Comparison of ENCODE assay signal across 22 cellular contexts in genomic region chr4:169657470-169658107, GRCh38. TPM values are rescaled to one million over a fixed set of nuclear protein-coding genes. Genes with fewer than 3 reads are reported as not detected.
DNase-seq lines count a peak whose midpoint lies in the region; ATAC-seq and TF ChIP-seq lines count a peak whose summit lies in the region.
"Had no signal": no experiment of that assay in that cellular context is flagged by ENCODE, and none has a peak within 500 bp of the region (broad histone marks: within the 10 kb centered on the region; RNA-seq: fewer than 3 reads in every experiment).

No MANE protein-coding gene starts in this region.

- peak overlapping the region; percentile 53 for H3K4me2 ChIP-seq in PC-9

- H3K4me1 Mint-ChIP-seq in T-helper 2 cell treated with Interferon-gamma antibody and Interleukin-4, amounts not matched to agents 5 μg/mL and 100 μg/mL, for 36 hours (ENCODE audit: low read depth), result peaks cover 27% of the 10 kb centered on the region

- BruUV-seq in PC-9 (replicated peaks; lab: Mats Ljungman, UMichigan), result no TSS peak

- ATAC-seq in left cardiac atrium (no peak), left lobe of liver (peak; percentile 62)
- ATAC-seq: activated naive CD8-positive, alpha-beta T cell treated with anti-CD3 and anti-CD28 coated beads, Interleukin-2, amount 50 U/mL, for 24 hours; GM12878; sciatic nerve; stimulated activated effector memory CD8-positive, alpha-beta T cell treated with anti-CD3 and anti-CD28 coated beads, Interleukin-12 subunit alpha, Interleukin-12 subunit beta, amount 100 ng/mL, for 72 hours had no signal

- peaks cover 23% of the 10 kb centered on the region for H3F3A ChIP-seq in PC-9 (ENCODE audit: insufficient read depth, low read depth)

- TF ChIP-seq POLR2A in vagina (IDR thresholded peaks at IDR 0.05) (no peak), sigmoid colon (IDR thresholded peaks at IDR 0.05) (no peak)

- CTCF ChIA-PET in PC-9 (lab: Charles Lee), result no interaction called here

- H3K27ac ChIP-seq in cardiac muscle cell, result peak overlapping the region; percentile 16
- peak overlapping the region; percentile 55 for H3K27ac ChIP-seq in PC-9
- H3K27ac ChIP-seq in vagina, result peak overlapping the region; percentile 79
- H3K27ac ChIP-seq in sigmoid colon, result peak overlapping the region in 1 of 4 donors; percentile 83
- H3K27ac ChIP-seq: brain microvascular endothelial cell, parathyroid adenoma, suprapubic skin had no signal

- TF ChIP-seq EP300 in sigmoid colon (IDR thresholded peaks at IDR 0.05), result no peak

- no peak overlapping the region for H3K4me3 ChIP-seq in cardiac muscle cell
- no peak overlapping the region for H3K4me3 ChIP-seq in PC-9
- H3K4me3 ChIP-seq in vagina, result no peak overlapping the region
- H3K4me3 ChIP-seq in sigmoid colon, result no peak overlapping the region
- H3K4me3 ChIP-seq: GM12878, suprapubic skin had no signal

- H3K27ac Mint-ChIP-seq in T-helper 2 cell treated with Interferon-gamma antibody and Interleukin-4, amounts not matched to agents 5 μg/mL and 100 μg/mL, for 36 hours, result no peak overlapping the region
- H3K27ac Mint-ChIP-seq: activated naive CD8-positive, alpha-beta T cell treated with anti-CD3 and anti-CD28 coated beads, Interleukin-2, amount 50 U/mL, for 24 hours; CD4-positive, alpha-beta T cell; nephron; stimulated activated effector memory CD8-positive, alpha-beta T cell treated with anti-CD3 and anti-CD28 coated beads, Interleukin-12 subunit alpha, Interleukin-12 subunit beta, amount 100 ng/mL, for 72 hours had no signal

- no peaks in the 10 kb centered on the region for H3K27me3 Mint-ChIP-seq in T-helper 2 cell treated with Interferon-gamma antibody and Interleukin-4, amounts not matched to agents 5 μg/mL and 100 μg/mL, for 36 hours (ENCODE audit: low read depth)
- H3K27me3 Mint-ChIP-seq: activated naive CD8-positive, alpha-beta T cell treated with anti-CD3 and anti-CD28 coated beads, Interleukin-2, amount 50 U/mL, for 24 hours; CD4-positive, alpha-beta T cell had no signal

- no peaks in the 10 kb centered on the region for H3K36me3 ChIP-seq in cardiac muscle cell
- H3K36me3 ChIP-seq in PC-9 (ENCODE audit: low read depth), result no peaks in the 10 kb centered on the region
- H3K36me3 ChIP-seq in vagina, result no peaks in the 10 kb centered on the region
- H3K36me3 ChIP-seq in sigmoid colon, result no peaks in the 10 kb centered on the region
- H3K36me3 ChIP-seq: brain microvascular endothelial cell, suprapubic skin had no signal

- no peaks in the 10 kb centered on the region for H3K9me3 Mint-ChIP-seq in T-helper 2 cell treated with Interferon-gamma antibody and Interleukin-4, amounts not matched to agents 5 μg/mL and 100 μg/mL, for 36 hours
- H3K9me3 Mint-ChIP-seq: activated naive CD8-positive, alpha-beta T cell treated with anti-CD3 and anti-CD28 coated beads, Interleukin-2, amount 50 U/mL, for 24 hours; CD4-positive, alpha-beta T cell; nephron; stimulated activated effector memory CD8-positive, alpha-beta T cell treated with anti-CD3 and anti-CD28 coated beads, Interleukin-12 subunit alpha, Interleukin-12 subunit beta, amount 100 ng/mL, for 72 hours had no signal

- H3K4me1 ChIP-seq in cardiac muscle cell (ENCODE audit: low read depth) (peaks cover 30% of the 10 kb centered on the region), PC-9 (replicated peaks; ENCODE audit: insufficient read depth) (peaks cover 46% of the 10 kb centered on the region), vagina (peaks cover 18% of the 10 kb centered on the region), sigmoid colon (peaks cover 0 to 41% (median 13%) of the 10 kb centered on the region in 4 donors)
- H3K4me1 ChIP-seq: parathyroid adenoma had no signal

- H3K9me3 ChIP-seq in cardiac muscle cell (ENCODE audit: low read depth) (no peaks in the 10 kb centered on the region), PC-9 (ENCODE audit: insufficient read depth, low read depth) (no peaks in the 10 kb centered on the region), vagina (no peaks in the 10 kb centered on the region), sigmoid colon (no peaks in the 10 kb centered on the region)
- H3K9me3 ChIP-seq: suprapubic skin had no signal

- 20 to 67% methylated on average over 3 of the region's 3 CpGs for whole genome bisulfite sequencing in sigmoid colon, 2 donors

- no peak overlapping the region for H2AFZ ChIP-seq in PC-9
- H2AFZ ChIP-seq: parathyroid adenoma had no signal

- no peaks in the 10 kb centered on the region for H4K20me1 ChIP-seq in PC-9 (ENCODE audit: insufficient read depth)

- DNase-seq in cardiac muscle cell (ENCODE audit: low read depth in 1 of 2, low spot score in 1 of 2) (no peak), left cardiac atrium (no peak), PC-9 (no peak), left lobe of liver (ENCODE audit: low spot score) (no peak), vagina (ENCODE audit: extremely low spot score in 2 of 2) (no peak), sigmoid colon (no peak), AG08395 (ENCODE audit: low spot score) (no peak)
- DNase-seq in T-helper 2 cell treated with Interferon-gamma antibody and Interleukin-4, amounts not matched to agents 5 μg/mL and 100 μg/mL, for 36 hours (ENCODE audit: low spot score), result no peak
- DNase-seq: activated CD4-positive, alpha-beta T cell treated with anti-CD3 and anti-CD28 coated beads for 1 hour; activated naive CD8-positive, alpha-beta T cell treated with anti-CD3 and anti-CD28 coated beads, Interleukin-2, amount 50 U/mL, for 24 hours; brain microvascular endothelial cell; CD4-positive, alpha-beta T cell; cortex of kidney; DMS153; NCI-H2081 treated with DMSO at 0.1 percent for 48 hours; NCI-H510A had no signal

- H3K27me3 ChIP-seq in cardiac muscle cell, result no peaks in the 10 kb centered on the region
- no peaks in the 10 kb centered on the region for H3K27me3 ChIP-seq in PC-9 (ENCODE audit: insufficient read depth, low read depth)
- H3K27me3 ChIP-seq in vagina, result no peaks in the 10 kb centered on the region
- no peaks in the 10 kb centered on the region for H3K27me3 ChIP-seq in sigmoid colon
- H3K27me3 ChIP-seq: brain microvascular endothelial cell, suprapubic skin had no signal

- H3K4me3 Mint-ChIP-seq in T-helper 2 cell treated with Interferon-gamma antibody and Interleukin-4, amounts not matched to agents 5 μg/mL and 100 μg/mL, for 36 hours, result no peak overlapping the region
- H3K4me3 Mint-ChIP-seq: activated naive CD8-positive, alpha-beta T cell treated with anti-CD3 and anti-CD28 coated beads, Interleukin-2, amount 50 U/mL, for 24 hours; CD4-positive, alpha-beta T cell; nephron; stimulated activated effector memory CD8-positive, alpha-beta T cell treated with anti-CD3 and anti-CD28 coated beads, Interleukin-12 subunit alpha, Interleukin-12 subunit beta, amount 100 ng/mL, for 72 hours had no signal

- peaks cover 4% of the 10 kb centered on the region for H3K36me3 Mint-ChIP-seq in T-helper 2 cell treated with Interferon-gamma antibody and Interleukin-4, amounts not matched to agents 5 μg/mL and 100 μg/mL, for 36 hours (ENCODE audit: low read depth)

- intact Hi-C loops in left cardiac atrium (cut with DNase I), result loop anchor here in 1 of 2 donors (2.0 kb wide), 1 partner anchor 35 kb away; no protein-coding TSS in a partner anchor
- intact Hi-C loops in PC-9 (cut with micrococcal nuclease; ENCODE audit: unreplicated experiment), result no loop called here
- intact Hi-C loops in vagina (cut with DNase I), result no loop called here
- intact Hi-C loops in sigmoid colon (cut with DNase I), result no loop called here

- TF ChIP-seq CTCF in cardiac muscle cell (IDR thresholded peaks at IDR 0.05; ENCODE audit: low read depth, low read length) (no peak), PC-9 (conservative IDR thresholded peaks at IDR 0.05) (no peak), vagina (IDR thresholded peaks at IDR 0.05) (no peak), sigmoid colon (IDR thresholded peaks at IDR 0.05) (no peak)

- POLR2A ChIA-PET in PC-9 (lab: Charles Lee; ENCODE audit: unreplicated experiment), result no interaction called here

- H3K79me2 ChIP-seq in PC-9 (ENCODE audit: low read depth), result peaks cover 41% of the 10 kb centered on the region

- H3K9me2 ChIP-seq in PC-9 (ENCODE audit: insufficient read depth), result no peaks in the 10 kb centered on the region; the same call in 1 of the 2 replicates

RNA-seq across cellular contexts. Expression of gene CLCN3, which starts 37.2 kb away (rescaled TPM):
- total RNA-seq in cardiac muscle cell, result 34.8 and 48.7 TPM in 2 replicates
- 22.4 and 24.4 TPM in 2 replicates for polyA plus RNA-seq in cardiac muscle cell
- 10 to 100 TPM; 38.7 to 42.5 TPM for total RNA-seq in left cardiac atrium
- total RNA-seq in PC-9 (2021), result 38.8 and 51.6 TPM in 2 replicates
- 21.7 TPM for total RNA-seq in left lobe of liver
- total RNA-seq in vagina, result 19.6 TPM
- 10 to 100 TPM; 15.9 to 20.3 (median 17.0) TPM for total RNA-seq in sigmoid colon
- 10 to 100 TPM in 2 of 3 donors, 1 to 10 TPM in 1; 8.6 to 37.1 (median 11.4) TPM for polyA plus RNA-seq in sigmoid colon

RNA-seq across cellular contexts. Expression of gene NEK1, which starts 45.2 kb away (rescaled TPM):
- total RNA-seq in cardiac muscle cell (5.1 and 11.3 TPM in 2 replicates), left cardiac atrium (10 to 100 TPM; 12.4 to 13.3 TPM), PC-9 (2021) (12.2 and 18.6 TPM in 2 replicates), left lobe of liver (5.1 TPM), vagina (14.7 TPM), sigmoid colon (10 to 100 TPM; 16.1 to 19.1 (median 17.0) TPM)
- polyA plus RNA-seq in cardiac muscle cell (17.0 and 27.1 TPM in 2 replicates), sigmoid colon (1 to 10 TPM; 3.9 to 4.8 (median 4.2) TPM)
